ENCODE assay signal across 7 cellular contexts in the genomic region with DNA sequence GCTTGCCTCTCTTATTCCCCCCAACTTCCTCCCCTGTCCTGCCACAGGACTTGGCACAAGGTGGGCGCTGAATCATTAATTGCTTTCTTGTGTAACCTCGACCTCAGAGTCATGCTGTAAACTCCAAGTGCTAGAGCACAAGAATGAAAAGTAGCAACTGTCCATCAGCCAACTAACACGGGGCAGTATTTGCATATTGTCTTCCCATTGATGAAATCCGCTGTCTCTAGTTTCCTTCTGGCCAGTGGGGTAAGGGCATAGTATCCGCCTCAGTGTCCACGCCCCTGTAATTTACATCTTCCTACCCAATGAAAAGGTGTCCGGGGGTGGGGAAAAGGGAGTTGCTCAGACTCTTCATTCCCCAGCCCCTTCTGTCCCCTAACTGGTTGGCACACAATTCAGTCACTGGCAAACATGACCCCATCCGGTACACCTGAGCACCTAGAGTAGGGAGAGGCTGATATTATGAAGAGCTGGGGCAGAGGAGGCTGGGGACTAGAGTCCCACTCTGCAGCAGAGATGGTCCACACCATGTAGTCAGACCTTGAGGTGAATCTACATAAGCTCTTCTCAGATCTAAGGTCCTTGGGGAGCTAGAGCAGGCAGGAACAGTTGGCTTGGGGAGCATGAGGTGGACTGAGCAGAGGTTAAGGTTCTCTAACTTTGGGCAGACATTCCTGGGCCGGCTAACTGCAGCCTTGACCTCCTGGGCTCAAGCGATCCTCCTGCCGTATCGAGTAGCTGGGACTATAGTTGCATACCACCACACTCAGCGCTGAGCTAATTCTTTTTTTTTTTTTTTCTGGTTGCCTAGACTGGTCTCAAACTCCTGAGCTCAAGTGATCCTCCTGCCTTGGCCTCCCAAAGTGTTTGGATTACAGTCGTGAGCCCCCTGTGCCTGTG. TPM values are rescaled to one million over a fixed set of nuclear protein-coding genes. Genes with fewer than 3 reads are reported as not detected.
DNase-seq lines count a peak whose midpoint lies in the region; ATAC-seq, FAIRE-seq and TF ChIP-seq lines count a peak whose summit lies in the region.

No MANE protein-coding gene starts in this region.

- peak overlapping the region; percentile 55 for H3K4me2 ChIP-seq in H1 (ENCODE audit: insufficient read depth in 1 of 2, low read depth in 2 of 2, low read length in 2 of 2)

- H3K27me3 ChIP-seq in H1 (replicated peaks in 1 of 4; ENCODE audit: control insufficient read depth in 3 of 4, extremely low read depth in 1 of 4, insufficient read depth in 3 of 4, low read length in 3 of 4) (no peaks in the 10 kb centered on the region), psoas muscle (ENCODE audit: insufficient read depth in 3 of 3, low read length in 2 of 3) (peaks cover 0 to 5% (median 0%) of the 10 kb centered on the region in 3 donors)

- H4K8ac ChIP-seq in H1 (ENCODE audit: extremely low read depth, insufficient read depth, low read length) = no peak overlapping the region

- peak; percentile 34 to 60 (median 52) for ATAC-seq in psoas muscle

- TF ChIP-seq CTCF in HEK293 (tag by site-specific recombination; IDR thresholded peaks at IDR 0.05) = no peak
- TF ChIP-seq CTCF in H1 (IDR thresholded peaks at IDR 0.05; ENCODE audit: control extremely low read depth in 1 of 3, insufficient read depth in 1 of 3, low read depth in 1 of 3, low read length in 3 of 3) = no peak
- TF ChIP-seq CTCF in psoas muscle (IDR thresholded peaks at IDR 0.05) = no peak

- no peak overlapping the region for H2BK15ac ChIP-seq in H1 (ENCODE audit: low read length)

- no peak for TF ChIP-seq RAD21 in H1 (IDR thresholded peaks at IDR 0.05 in 1 of 2, conservative IDR thresholded peaks at IDR 0.05 in 1 of 2; ENCODE audit: low read depth in 2 of 2, low read length in 2 of 2)

- TF ChIP-seq POLR2A in H1 (IDR thresholded peaks at IDR 0.05; ENCODE audit: control extremely low read depth in 1 of 2, low read depth in 2 of 2, low read length in 2 of 2) = no peak

- no peak overlapping the region for H2BK120ac ChIP-seq in H1 (replicated peaks; ENCODE audit: low read depth, low read length)

- H3K79me2 ChIP-seq in H1 (ENCODE audit: control insufficient read depth in 1 of 2, insufficient read depth in 2 of 2, low read length in 2 of 2) = no peaks in the 10 kb centered on the region

- H2AFZ ChIP-seq in H1 (ENCODE audit: low read length) = 0 out of 2 replicates have a peak overlapping the region, but pooled peaks have one; percentile 59

- no peak overlapping the region for H3K4me3 ChIP-seq in HEK293 (ENCODE audit: low read depth, low read length)
- H3K4me3 ChIP-seq in H1 (ENCODE audit: extremely low read depth in 1 of 4, insufficient read depth in 2 of 4, low read depth in 3 of 4, low read length in 4 of 4) = peak overlapping the region in 2 of 4 experiments; percentile 9 to 26; a peak in 3 of 8 replicates
- no peak overlapping the region for H3K4me3 ChIP-seq in psoas muscle

- H3K4me1 ChIP-seq in HEK293 (ENCODE audit: control insufficient read depth, insufficient read depth, low read length) (peaks cover 4% of the 10 kb centered on the region; the same call in 1 of the 2 replicates), H1 (replicated peaks in 1 of 4; ENCODE audit: control insufficient read depth in 3 of 4, insufficient read depth in 4 of 4, low read length in 3 of 4) (peaks cover 0 to 8% (median 4%) of the 10 kb centered on the region in 4 experiments; a peak in 3 of 7 replicates), psoas muscle (peaks cover 3% of the 10 kb centered on the region)

- H2BK12ac ChIP-seq in H1 (ENCODE audit: low read depth, low read length) = no peak overlapping the region; the same call in 1 of the 2 replicates

- DNase-seq in NCI-H524 treated with DMSO at 0.1 percent for 48 hours (lab: John Stamatoyannopoulos, UW) = peak; percentile 1
- DNase-seq in H1 (ENCODE audit: low read depth in 1 of 2, low spot score in 2 of 2) = peak; percentile 65 to 66
- no peak for DNase-seq in psoas muscle
- no peak for DNase-seq in H4 (ENCODE audit: low spot score)
- no peak for DNase-seq in stimulated activated CD4-positive, alpha-beta T cell treated with anti-CD3 and anti-CD28 coated beads, Interleukin-2, amount 100 ng/mL, for 24 hours
- DNase-seq in posterior vena cava (ENCODE audit: low spot score) = no peak

- no peaks in the 10 kb centered on the region for H3K79me1 ChIP-seq in H1 (ENCODE audit: low read depth, low read length)

- no peak overlapping the region for H4K91ac ChIP-seq in H1 (replicated peaks; ENCODE audit: insufficient read length, low read length)

- WGBS in H1 (ENCODE audit: extremely low coverage in 1 of 2, insufficient coverage in 1 of 2, insufficient read length in 1 of 2, insufficient replicate concordance in 2 of 2, low coverage in 1 of 2, low lambda C conversion rate in 2 of 2, missing lambda C conversion rate in 1 of 2), 2 experiments = 54% methylated on average over 14 of the region's 14 CpGs; no CpG with 5 or more reads in 1 of the 2 experiments
- 40 to 43% (median 43%) methylated on average over 14 of the region's 14 CpGs for WGBS in psoas muscle, 3 donors

- H3K9ac ChIP-seq in H1 (replicated peaks in 1 of 4; ENCODE audit: extremely low read depth in 1 of 4, low read depth in 3 of 4, low read length in 3 of 4) = no peak overlapping the region

- H3K56ac ChIP-seq in H1 (replicated peaks; ENCODE audit: insufficient read length, low read depth, low read length) = no peak overlapping the region

- TF ChIP-seq EP300 in H1 (IDR thresholded peaks at IDR 0.05; ENCODE audit: borderline replicate concordance in 1 of 2, low read depth in 2 of 2, low read length in 2 of 2) = no peak

- no peak overlapping the region for H3K23ac ChIP-seq in H1 (ENCODE audit: insufficient read length)

- H3K27ac ChIP-seq in HEK293 (ENCODE audit: extremely low read depth, low read depth, low read length) = no peak overlapping the region
- 0 out of 2 replicates have a peak overlapping the region, but pooled peaks have one; percentile 4 for H3K27ac ChIP-seq in H1 (ENCODE audit: low read depth, low read length)
- no peak overlapping the region for H3K27ac ChIP-seq in psoas muscle

- peak overlapping the region; percentile 35; the same call in 1 of the 2 replicates for H3K18ac ChIP-seq in H1 (ENCODE audit: extremely low read depth, low read length)

- no peaks in the 10 kb centered on the region for H4K20me1 ChIP-seq in H1 (replicated peaks in 1 of 2; ENCODE audit: control insufficient read depth in 1 of 2, insufficient read depth in 2 of 2, low read length in 2 of 2)

- no peak overlapping the region; the same call in 1 of the 2 replicates for H2BK5ac ChIP-seq in H1 (ENCODE audit: low read depth, low read length)

- H3K9me3 ChIP-seq in HEK293 (ENCODE audit: control insufficient read depth, insufficient read depth, low read depth, low read length) (no peaks in the 10 kb centered on the region), H1 (ENCODE audit: insufficient read depth in 2 of 2, low read depth in 1 of 2, low read length in 1 of 2) (no peaks in the 10 kb centered on the region), psoas muscle (no peaks in the 10 kb centered on the region)

- no peak overlapping the region for H3K14ac ChIP-seq in H1 (ENCODE audit: insufficient read length)

- POLR2A ChIA-PET in HEK293 (lab: Yijun Ruan, JAX) (interaction anchor here (1.0 kb wide), 1 partner anchor 9 kb away, joined by 4 read pairs; no protein-coding TSS in a partner anchor), H1 (lab: Charles Lee; ENCODE audit: partially characterized antibody) (interaction anchor here (0.8 to 1.0 kb wide), 3 partner anchors 11 to 36 kb away, joined by 3 read pairs; no protein-coding TSS in a partner anchor)

- H3K4ac ChIP-seq in H1 (replicated peaks; ENCODE audit: insufficient read length, low read depth, low read length) = no peak overlapping the region

- peak; percentile 96 for FAIRE-seq in H1 (lab: Jason Lieb, UNC)

- H2AK5ac ChIP-seq in H1 (ENCODE audit: low read depth, low read length) = no peak overlapping the region

- H3K36me3 ChIP-seq in HEK293 (ENCODE audit: control insufficient read depth in 2 of 2, insufficient read depth in 1 of 2, low read length in 2 of 2) = no peaks in the 10 kb centered on the region
- H3K36me3 ChIP-seq in H1 (ENCODE audit: control insufficient read depth in 2 of 4, insufficient read depth in 4 of 4, low read length in 3 of 4) = no peaks in the 10 kb centered on the region
- H3K36me3 ChIP-seq in psoas muscle (ENCODE audit: insufficient read depth in 1 of 2, low read depth in 1 of 2) = no peaks in the 10 kb centered on the region

- no peaks in the 10 kb centered on the region for H3K23me2 ChIP-seq in H1 (ENCODE audit: low read depth, low read length)

- H4K5ac ChIP-seq in H1 (ENCODE audit: insufficient read length, low read depth, low read length) = peak overlapping the region; percentile 82

- CTCF ChIA-PET in HEK293 (lab: Yijun Ruan, JAX) = interaction anchor here (0.6 to 14.5 kb wide), 7 partner anchors 9 to 530 kb away, joined by 3 to 287 read pairs (median 4); no protein-coding TSS in a partner anchor
- CTCF ChIA-PET in H1 (lab: Charles Lee; ENCODE audit: partially characterized antibody) = interaction anchor here (0.6 to 3.6 kb wide), 11 partner anchors 10 to 63 kb away, joined by 3 to 14 read pairs (median 4); no protein-coding TSS in a partner anchor

- no peak overlapping the region; the same call in 1 of the 2 replicates for H2BK20ac ChIP-seq in H1 (ENCODE audit: low read length)

- intact Hi-C loops in psoas muscle (cut with DNase I) = no loop called here
- intact Hi-C loops in posterior vena cava (cut with DNase I) = no loop called here

RNA-seq across cellular contexts. Expression of gene GGA1, which starts 6.8 kb away (rescaled TPM):
- 46.5 and 49.3 TPM in 2 replicates for total RNA-seq in H1 (2021; fragmentation: NEBNext Ultra II Directional; extraction: Animal tissue kit (Norgen Biotek cat#: 25700))
- polyA plus RNA-seq in H1 (2011; rRNA removed) (57.2 and 81.0 TPM in 2 replicates), psoas muscle (10 to 100 TPM; 30.2 to 39.4 (median 39.4) TPM)
- polyA plus RNA-seq in H1 (2011; cell fraction: cytosol; rRNA removed) = 58.2 TPM
- 170 TPM for polyA plus RNA-seq in H1 (2011; cell fraction: nucleus; rRNA removed)
- polyA plus RNA-seq in H1 (2012, experiment 1 of 2) = 43.4 to 56.3 TPM (median 52.3 TPM) in 4 replicates
- polyA plus RNA-seq in H1 (2012, experiment 2 of 2) = 38.5 TPM
- 31.2 TPM for polyA plus RNA-seq in H1 (2013, experiment 1 of 2)
- 28.6 TPM for polyA plus RNA-seq in H1 (2013, experiment 2 of 2)
- polyA minus RNA-seq in H1 (2011; rRNA and poly(A)+ RNA removed) = 25.7 and 39.1 TPM in 2 replicates
- polyA minus RNA-seq in H1 (2011; cell fraction: cytosol; rRNA and poly(A)+ RNA removed) = 36.0 TPM
- polyA minus RNA-seq in H1 (2011; cell fraction: nucleus; rRNA and poly(A)+ RNA removed) = 64.4 TPM
- total RNA-seq in psoas muscle (10 to 100 TPM; 31.9 to 37.2 (median 33.1) TPM), posterior vena cava (10 to 100 TPM; 30.0 to 31.2 TPM)
- total RNA-seq in H4 (2014; rRNA removed; shearing (Covaris generic)) = 8.2 and 31.3 TPM in 2 replicates

RNA-seq across cellular contexts. Expression of gene LGALS2, which starts 21.9 kb away (rescaled TPM):
- total RNA-seq in H1 (2021; fragmentation: NEBNext Ultra II Directional; extraction: Animal tissue kit (Norgen Biotek cat#: 25700)) = not detected in 2 replicates
- not detected in 2 replicates for polyA plus RNA-seq in H1 (2011; rRNA removed)
- not detected for polyA plus RNA-seq in H1 (2011; cell fraction: cytosol; rRNA removed)
- polyA plus RNA-seq in H1 (2011; cell fraction: nucleus; rRNA removed) = not detected
- polyA plus RNA-seq in H1 (2012, experiment 1 of 2) = not detected in 4 replicates
- not detected for polyA plus RNA-seq in H1 (2012, experiment 2 of 2)
- polyA plus RNA-seq in H1 (2013, experiment 1 of 2) = not detected
- polyA plus RNA-seq in H1 (2013, experiment 2 of 2) = not detected
- polyA minus RNA-seq in H1 (2011; rRNA and poly(A)+ RNA removed) = not detected in 2 replicates
- not detected for polyA minus RNA-seq in H1 (2011; cell fraction: cytosol; rRNA and poly(A)+ RNA removed)
- not detected for polyA minus RNA-seq in H1 (2011; cell fraction: nucleus; rRNA and poly(A)+ RNA removed)
- not detected for total RNA-seq in psoas muscle
- polyA plus RNA-seq in psoas muscle = under 1 TPM in 2 of 3 donors, not detected in 1; 0.06 to 0.35 TPM
- not detected in 2 replicates for total RNA-seq in H4 (2014; rRNA removed; shearing (Covaris generic))
- not detected for total RNA-seq in posterior vena cava

RNA-seq across cellular contexts. Expression of gene SH3BP1, which starts 37.7 kb away (rescaled TPM):
- total RNA-seq in H1 (2021; fragmentation: NEBNext Ultra II Directional; extraction: Animal tissue kit (Norgen Biotek cat#: 25700)) = 32.4 and 40.3 TPM in 2 replicates
- polyA plus RNA-seq in H1 (2011; rRNA removed) = 23.9 and 34.8 TPM in 2 replicates
- polyA plus RNA-seq in H1 (2011; cell fraction: cytosol; rRNA removed) = 22.8 TPM
- polyA plus RNA-seq in H1 (2011; cell fraction: nucleus; rRNA removed) = 50.1 TPM
- 57.5 to 65.6 TPM (median 60.4 TPM) in 4 replicates for polyA plus RNA-seq in H1 (2012, experiment 1 of 2)
- 35.9 TPM for polyA plus RNA-seq in H1 (2012, experiment 2 of 2)
- 21.9 TPM for polyA plus RNA-seq in H1 (2013, experiment 1 of 2)
- 22.1 TPM for polyA plus RNA-seq in H1 (2013, experiment 2 of 2)
- 20.1 and 23.7 TPM in 2 replicates for polyA minus RNA-seq in H1 (2011; rRNA and poly(A)+ RNA removed)
- 17.0 TPM for polyA minus RNA-seq in H1 (2011; cell fraction: cytosol; rRNA and poly(A)+ RNA removed)
- polyA minus RNA-seq in H1 (2011; cell fraction: nucleus; rRNA and poly(A)+ RNA removed) = 19.7 TPM
- 1 to 10 TPM; 1.4 to 2.4 (median 1.9) TPM for total RNA-seq in psoas muscle
- polyA plus RNA-seq in psoas muscle = under 1 TPM; 0.20 to 0.64 (median 0.34) TPM
- 6.9 and 14.7 TPM in 2 replicates for total RNA-seq in H4 (2014; rRNA removed; shearing (Covaris generic))
- 1 to 10 TPM; 7.2 to 7.4 TPM for total RNA-seq in posterior vena cava

RNA-seq across cellular contexts. Expression of gene CDC42EP1, which starts 41.5 kb away (rescaled TPM):
- total RNA-seq in H1 (2021; fragmentation: NEBNext Ultra II Directional; extraction: Animal tissue kit (Norgen Biotek cat#: 25700)) = 10.1 and 11.2 TPM in 2 replicates
- 8.3 and 15.4 TPM in 2 replicates for polyA plus RNA-seq in H1 (2011; rRNA removed)
- 5.3 TPM for polyA plus RNA-seq in H1 (2011; cell fraction: cytosol; rRNA removed)
- polyA plus RNA-seq in H1 (2011; cell fraction: nucleus; rRNA removed) = 7.8 TPM
- polyA plus RNA-seq in H1 (2012, experiment 1 of 2) = 5.5 to 11.6 TPM (median 10.8 TPM) in 4 replicates
- 8.9 TPM for polyA plus RNA-seq in H1 (2012, experiment 2 of 2)
- polyA plus RNA-seq in H1 (2013, experiment 1 of 2) = 11.0 TPM
- polyA plus RNA-seq in H1 (2013, experiment 2 of 2) = 10.5 TPM
- 2.1 and 2.2 TPM in 2 replicates for polyA minus RNA-seq in H1 (2011; rRNA and poly(A)+ RNA removed)
- 4.3 TPM for polyA minus RNA-seq in H1 (2011; cell fraction: cytosol; rRNA and poly(A)+ RNA removed)
- 5.1 TPM for polyA minus RNA-seq in H1 (2011; cell fraction: nucleus; rRNA and poly(A)+ RNA removed)
- total RNA-seq in psoas muscle = 10 to 100 TPM in 2 of 4 donors, 1 to 10 TPM in 2; 6.9 to 13.8 (median 10.7) TPM
- polyA plus RNA-seq in psoas muscle = 1 to 10 TPM; 3.8 to 5.9 (median 4.1) TPM
- 7.6 and 9.5 TPM in 2 replicates for total RNA-seq in H4 (2014; rRNA removed; shearing (Covaris generic))
- total RNA-seq in posterior vena cava = 10 to 100 TPM; 56.2 to 59.3 TPM

RNA-seq across cellular contexts. Expression of gene PDXP, which starts 56.7 kb away (rescaled TPM):
- 35.7 and 36.6 TPM in 2 replicates for total RNA-seq in H1 (2021; fragmentation: NEBNext Ultra II Directional; extraction: Animal tissue kit (Norgen Biotek cat#: 25700))
- polyA plus RNA-seq in H1 (2011; rRNA removed) (67.7 and 74.8 TPM in 2 replicates), psoas muscle (10 to 100 TPM in 2 of 3 donors, 1 to 10 TPM in 1; 9.8 to 37.9 (median 24.4) TPM)
- polyA plus RNA-seq in H1 (2011; cell fraction: cytosol; rRNA removed) = 47.4 TPM
- 60.6 TPM for polyA plus RNA-seq in H1 (2011; cell fraction: nucleus; rRNA removed)
- 33.3 to 46.0 TPM (median 43.7 TPM) in 4 replicates for polyA plus RNA-seq in H1 (2012, experiment 1 of 2)
- 66.6 TPM for polyA plus RNA-seq in H1 (2012, experiment 2 of 2)
- 33.9 TPM for polyA plus RNA-seq in H1 (2013, experiment 1 of 2)
- polyA plus RNA-seq in H1 (2013, experiment 2 of 2) = 31.0 TPM
- 31.8 and 36.4 TPM in 2 replicates for polyA minus RNA-seq in H1 (2011; rRNA and poly(A)+ RNA removed)
- 30.2 TPM for polyA minus RNA-seq in H1 (2011; cell fraction: cytosol; rRNA and poly(A)+ RNA removed)
- 13.4 TPM for polyA minus RNA-seq in H1 (2011; cell fraction: nucleus; rRNA and poly(A)+ RNA removed)
- total RNA-seq in psoas muscle (10 to 100 TPM in 3 of 4 donors, 1 to 10 TPM in 1; 9.0 to 13.0 (median 12.3) TPM), posterior vena cava (1 to 10 TPM; 5.0 to 5.4 TPM)
- 9.0 and 9.3 TPM in 2 replicates for total RNA-seq in H4 (2014; rRNA removed; shearing (Covaris generic))

Comparison
In these comparisons a context has a peak if more than half of its experiments do, and no peak if none do; other contexts are left out.
1. DNase-seq: peak in NCI-H524 treated with DMSO at 0.1 percent for 48 hours (single experiment) and H1 (2 of 2); none in psoas muscle (0 of 2), H4 (single experiment), stimulated activated CD4-positive, alpha-beta T cell treated with anti-CD3 and anti-CD28 coated beads, Interleukin-2, amount 100 ng/mL, for 24 hours (0 of 2) and posterior vena cava (single experiment).
2. Of the 6 proteins assayed by ChIP-seq in both HEK293 and H1: peak only in HEK293: none; only in H1: none; in both: SP2; in neither: 5.